In genomic region chr6:7156666-7157278, GRCh38 we compare ENCODE assay signal across 9 cellular contexts. TPM values are rescaled to one million over a fixed set of nuclear protein-coding genes. Genes with fewer than 3 reads are reported as not detected.
A peak's percentile ranks its signal among the peaks of the same experiment; 100 is the strongest.
DNase-seq lines count a peak whose midpoint lies in the region; ATAC-seq and FAIRE-seq lines count a peak whose summit lies in the region.
"Had no signal": no experiment of that assay in that cellular context is flagged by ENCODE, and none has a peak within 500 bp of the region (broad histone marks: within the 10 kb centered on the region; RNA-seq: fewer than 3 reads in every experiment).

No MANE protein-coding gene starts in this region.

- H3K9me3 ChIP-seq in GM23248 (ENCODE audit: low read depth): no peaks in the 10 kb centered on the region
- no peaks in the 10 kb centered on the region for H3K9me3 ChIP-seq in muscle layer of colon (ENCODE audit: low read length)

- DNase-seq in GM23248: peak; percentile 94
- DNase-seq in astrocyte of the hippocampus (ENCODE audit: low read depth, low spot score): peak; percentile 62
- DNase-seq in frontal cortex (ENCODE audit: low spot score in 2 of 2): no peak
- DNase-seq in mucosa of gallbladder (ENCODE audit: low spot score): no peak
- no peak for DNase-seq in NCI-H146 treated with DMSO at 0.1 percent for 48 hours (lab: John Stamatoyannopoulos, UW; ENCODE audit: unreplicated experiment)
- no peak for DNase-seq in stimulated activated naive CD8-positive, alpha-beta T cell treated with anti-CD3 and anti-CD28 coated beads, Interleukin-15, amount 100 ng/mL, for 72 hours
- DNase-seq: GDM1 had no signal

- peak overlapping the region in 1 of 2 donors; percentile 60 for H3K27ac Mint-ChIP-seq in stimulated activated naive CD8-positive, alpha-beta T cell treated with anti-CD3 and anti-CD28 coated beads, Interleukin-15, amount 100 ng/mL, for 72 hours

- H3K4me2 ChIP-seq in GM23248 (ENCODE audit: unreplicated experiment): peak overlapping the region; percentile 67

- H3K4me3 ChIP-seq in ACC112 (ENCODE audit: low read depth, low read length) (peak overlapping the region; percentile 29; the same call in 1 of the 2 replicates), GM23248 (peak overlapping the region; percentile 64), muscle layer of colon (ENCODE audit: low read depth in 1 of 2, low read length in 2 of 2) (no peak overlapping the region)

- H3K27ac ChIP-seq in ACC112 (ENCODE audit: low read depth, low read length): peak overlapping the region; percentile 72
- peak overlapping the region; percentile 79 for H3K27ac ChIP-seq in GM23248
- peak overlapping the region; percentile 9 for H3K27ac ChIP-seq in muscle layer of colon (ENCODE audit: low read depth, low read length)

- no peaks in the 10 kb centered on the region for H3K9me2 ChIP-seq in GM23248 (ENCODE audit: insufficient read depth)

- H3K9me3 Mint-ChIP-seq in stimulated activated naive CD8-positive, alpha-beta T cell treated with anti-CD3 and anti-CD28 coated beads, Interleukin-15, amount 100 ng/mL, for 72 hours: no peaks in the 10 kb centered on the region

- ATAC-seq in stimulated activated naive CD8-positive, alpha-beta T cell treated with anti-CD3 and anti-CD28 coated beads, Interleukin-15, amount 100 ng/mL, for 72 hours: no peak

- peak overlapping the region; percentile 51 for H3K9ac ChIP-seq in GM23248
- no peak overlapping the region for H3K9ac ChIP-seq in muscle layer of colon (ENCODE audit: low read length)

- no peak overlapping the region for H2AFZ ChIP-seq in ACC112 (ENCODE audit: low read length, unreplicated experiment)
- H2AFZ ChIP-seq in GM23248: no peak overlapping the region

- peak overlapping the region in 1 of 2 donors; percentile 25 for H3K4me3 Mint-ChIP-seq in stimulated activated naive CD8-positive, alpha-beta T cell treated with anti-CD3 and anti-CD28 coated beads, Interleukin-15, amount 100 ng/mL, for 72 hours

- peaks cover 54% of the 10 kb centered on the region for H3F3A ChIP-seq in GM23248 (ENCODE audit: insufficient read depth)

- no peaks in the 10 kb centered on the region for H3K27me3 Mint-ChIP-seq in stimulated activated naive CD8-positive, alpha-beta T cell treated with anti-CD3 and anti-CD28 coated beads, Interleukin-15, amount 100 ng/mL, for 72 hours

- in situ Hi-C loops in GM23248 (cut with MboI): no loop called here

- peaks cover 91% of the 10 kb centered on the region for H3K79me2 ChIP-seq in ACC112 (ENCODE audit: control insufficient read depth, insufficient read depth, low read length, unreplicated experiment)
- H3K79me2 ChIP-seq in GM23248 (ENCODE audit: insufficient read depth): peaks cover 92% of the 10 kb centered on the region

- H3K27me3 ChIP-seq in ACC112 (ENCODE audit: insufficient read depth, low read length): no peaks in the 10 kb centered on the region
- H3K27me3 ChIP-seq in GM23248 (replicated peaks; ENCODE audit: insufficient read depth): no peaks in the 10 kb centered on the region
- H3K27me3 ChIP-seq in muscle layer of colon (ENCODE audit: control insufficient read depth in 1 of 2, insufficient read depth in 2 of 2, low read length in 2 of 2): no peaks in the 10 kb centered on the region

- no peaks in the 10 kb centered on the region for H4K20me1 ChIP-seq in GM23248 (ENCODE audit: insufficient read depth)

- H3K4me1 ChIP-seq in ACC112 (ENCODE audit: control insufficient read depth, insufficient read depth, low read length, unreplicated experiment) (peaks cover 46% of the 10 kb centered on the region), GM23248 (ENCODE audit: insufficient read depth) (peaks cover 63% of the 10 kb centered on the region), muscle layer of colon (ENCODE audit: insufficient read depth, low read length) (peaks cover 54% of the 10 kb centered on the region)

- peaks cover 88% of the 10 kb centered on the region for H3K4me1 Mint-ChIP-seq in stimulated activated naive CD8-positive, alpha-beta T cell treated with anti-CD3 and anti-CD28 coated beads, Interleukin-15, amount 100 ng/mL, for 72 hours

- 8 to 16% methylated on average over 11 of the region's 11 CpGs for WGBS in GM23248 (ENCODE audit: low coverage in 1 of 2, low lambda C conversion rate in 2 of 2, missing lambda C conversion rate in 2 of 2), 2 experiments

- no peaks in the 10 kb centered on the region for H3K36me3 ChIP-seq in ACC112 (ENCODE audit: insufficient read depth, low read length)
- no peaks in the 10 kb centered on the region for H3K36me3 ChIP-seq in GM23248 (ENCODE audit: low read depth)
- H3K36me3 ChIP-seq in muscle layer of colon (ENCODE audit: insufficient read depth, low read length): no peaks in the 10 kb centered on the region

- no peak for FAIRE-seq in frontal cortex (lab: Jason Lieb, UNC)

RNA-seq across cellular contexts. Expression of gene RREB1, which starts 49.0 kb away (rescaled TPM):
- 9.4 and 12.4 TPM in 2 replicates for total RNA-seq in GM23248 (2014; rRNA removed; shearing (Covaris generic))
- polyA plus RNA-seq in GM23248 (2016; fragmentation: Nextera tagmentation; extraction: Ambion mirVana): 6.4 and 7.5 TPM in 2 replicates
- total RNA-seq in frontal cortex (1.6 TPM), mucosa of gallbladder (74.3 TPM)

Comparison
In these comparisons a context has a peak if more than half of its experiments do, and no peak if none do; other contexts are left out.
1. H3K27ac ChIP-seq: peak in every context shown above with its lines; median percentile 79 in GM23248; 72 in ACC112; 9 in muscle layer of colon.
2. H3K4me3 ChIP-seq: peak in ACC112 (single experiment) and GM23248 (single experiment); none in muscle layer of colon (0 of 2).
3. DNase-seq: peak in GM23248 (single experiment) and astrocyte of the hippocampus (single experiment); none in frontal cortex (0 of 2), mucosa of gallbladder (single experiment), NCI-H146 treated with DMSO at 0.1 percent for 48 hours (single experiment) and stimulated activated naive CD8-positive, alpha-beta T cell treated with anti-CD3 and anti-CD28 coated beads, Interleukin-15, amount 100 ng/mL, for 72 hours (0 of 2).